In genomic region chr7:133641436-133641835, GRCh38 we compare ENCODE assay signal across 20 cellular contexts.
A peak's percentile ranks its signal among the peaks of the same experiment; 100 is the strongest.
DNase-seq lines count a peak whose midpoint lies in the region; ATAC-seq, FAIRE-seq and TF ChIP-seq lines count a peak whose summit lies in the region.
"Had no signal": no experiment of that assay in that cellular context is flagged by ENCODE, and none has a peak within 500 bp of the region (broad histone marks: within the 10 kb centered on the region; RNA-seq: fewer than 3 reads in every experiment).

No MANE protein-coding gene starts in this region.

- POLR2A ChIA-PET in HepG2 (lab: Yijun Ruan, JAX), result no interaction called here

- H3K4me3 ChIP-seq in HepG2 (replicated peaks in 1 of 3; ENCODE audit: insufficient read depth in 1 of 3, low read depth in 2 of 3, low read length in 3 of 3) (no peak overlapping the region), right lobe of liver (no peak overlapping the region), MM.1S (ENCODE audit: low read length) (no peak overlapping the region), endodermal cell (ENCODE audit: low read length) (no peak overlapping the region)
- H3K4me3 ChIP-seq: PC-9, SK-N-MC had no signal

- TF ChIP-seq EP300 in HepG2 (IDR thresholded peaks at IDR 0.05; ENCODE audit: low read depth in 2 of 2, low read length in 2 of 2), result no peak
- TF ChIP-seq EP300 in HepG2 (CRISPR knock-in tag; IDR thresholded peaks at IDR 0.05; ENCODE audit: borderline replicate concordance), result no peak

- no peak for TF ChIP-seq RAD21 in HepG2 (CRISPR knock-in tag; IDR thresholded peaks at IDR 0.05)

- H3K9ac ChIP-seq in HepG2 (ENCODE audit: insufficient read depth, low read depth, low read length) (no peak overlapping the region), MM.1S (ENCODE audit: low read length) (no peak overlapping the region), endodermal cell (ENCODE audit: extremely low read depth, low read length, poor library complexity, severe bottlenecking) (no peak overlapping the region)

- H3K27me3 Mint-ChIP-seq in endodermal cell (ENCODE audit: insufficient read depth), result no peaks in the 10 kb centered on the region
- H3K27me3 Mint-ChIP-seq: CD4-positive, alpha-beta T cell had no signal

- H3K4me1 Mint-ChIP-seq in endodermal cell, result peaks cover 12% of the 10 kb centered on the region

- H3K36me3 ChIP-seq in HepG2 (replicated peaks in 1 of 2; ENCODE audit: control insufficient read depth in 1 of 2, insufficient read depth in 2 of 2, low read length in 2 of 2) (no peaks in the 10 kb centered on the region), right lobe of liver (no peaks in the 10 kb centered on the region), MM.1S (replicated peaks; ENCODE audit: insufficient read depth, low read length) (no peaks in the 10 kb centered on the region), endodermal cell (ENCODE audit: control insufficient read depth, insufficient read depth, low read length) (no peaks in the 10 kb centered on the region)

- no peak overlapping the region for H3K27ac Mint-ChIP-seq in endodermal cell
- H3K27ac Mint-ChIP-seq: CD4-positive, alpha-beta T cell had no signal

- no peak overlapping the region for H3K4me3 Mint-ChIP-seq in endodermal cell
- H3K4me3 Mint-ChIP-seq: CD4-positive, alpha-beta T cell had no signal

- H3K4me1 ChIP-seq in HepG2 (ENCODE audit: insufficient read depth, low read length) (no peaks in the 10 kb centered on the region), right lobe of liver (no peaks in the 10 kb centered on the region), MM.1S (ENCODE audit: low read length) (no peaks in the 10 kb centered on the region), endodermal cell (ENCODE audit: control insufficient read depth, insufficient read depth, low read length) (no peaks in the 10 kb centered on the region)

- FAIRE-seq in HepG2 (lab: Jason Lieb, UNC), result no peak

- DNase-seq in HepG2 (ENCODE audit: low spot score) (no peak), right lobe of liver (no peak), MM.1S (no peak), endodermal cell (no peak), left lobe of liver (ENCODE audit: low spot score) (no peak), DMS 273 treated with DMSO at 0.1 percent for 48 hours (lab: John Stamatoyannopoulos, UW) (no peak)
- DNase-seq: AML-193; Calu3; CD4-positive, alpha-beta T cell; GF-D8; GOT3; NCI-H1048; NCI-H146; NCI-H2081 treated with DMSO at 0.1 percent for 48 hours; NCI-H226; NCI-H526 treated with DMSO at 0.1 percent for 48 hours; PC-9 had no signal

- WGBS in HepG2 (ENCODE audit: low lambda C conversion rate), result 98% methylated on average over 2 of the region's 2 CpGs
- 86% methylated on average over 2 of the region's 2 CpGs for WGBS in right lobe of liver (ENCODE audit: insufficient coverage, low coverage, low lambda C conversion rate, missing lambda C conversion rate)
- WGBS in endodermal cell (ENCODE audit: insufficient coverage in 1 of 2, insufficient read length in 1 of 2), 2 experiments, result 91 to 100% methylated on average over 1 of the region's 2 CpGs

- H3K79me2 ChIP-seq in HepG2 (ENCODE audit: insufficient read depth, low read length) (no peaks in the 10 kb centered on the region), MM.1S (ENCODE audit: low read length) (no peaks in the 10 kb centered on the region)

- H4K20me1 ChIP-seq in HepG2 (ENCODE audit: insufficient read depth, low read length), result no peaks in the 10 kb centered on the region
- H4K20me1 ChIP-seq in MM.1S (ENCODE audit: insufficient read depth, low read length), result no peaks in the 10 kb centered on the region

- H3K9me3 Mint-ChIP-seq in endodermal cell, result peaks cover 3% of the 10 kb centered on the region

- BruUV-seq in HepG2 (replicated peaks; lab: Mats Ljungman, UMichigan), result no TSS peak

- TF ChIP-seq CTCF in HepG2 (CRISPR knock-in tag; IDR thresholded peaks at IDR 0.05), result no peak
- TF ChIP-seq CTCF in right lobe of liver (IDR thresholded peaks at IDR 0.05), result no peak
- TF ChIP-seq CTCF in MM.1S (IDR thresholded peaks at IDR 0.05; ENCODE audit: low read length), result peak; percentile 14; the same call in 1 of the 2 replicates
- peak; percentile 62 for TF ChIP-seq CTCF in endodermal cell (conservative IDR thresholded peaks at IDR 0.05)

- TF ChIP-seq POLR2A in HepG2 (IDR thresholded peaks at IDR 0.05; ENCODE audit: insufficient read depth in 1 of 2, low read depth in 2 of 2, low read length in 2 of 2) (no peak), right lobe of liver (IDR thresholded peaks at IDR 0.05) (no peak)

- H3K27me3 ChIP-seq in HepG2 (ENCODE audit: control insufficient read depth in 1 of 2, insufficient read depth in 2 of 2, low read length in 2 of 2) (no peaks in the 10 kb centered on the region), right lobe of liver (no peaks in the 10 kb centered on the region), MM.1S (replicated peaks; ENCODE audit: insufficient read depth, low read length) (no peaks in the 10 kb centered on the region), endodermal cell (ENCODE audit: control insufficient read depth, insufficient read depth, low read length, poor library complexity, severe bottlenecking) (no peaks in the 10 kb centered on the region)

- intact Hi-C loops in HepG2 (cut with micrococcal nuclease; ENCODE audit: unreplicated experiment) (no loop called here), right lobe of liver (cut with DNase I) (no loop called here)

- ATAC-seq in HepG2, result no peak
- no peak for ATAC-seq in right lobe of liver
- no peak for ATAC-seq in HG03175 (IDR thresholded peaks at IDR 0.05; ENCODE audit: unreplicated experiment)
- ATAC-seq in left lobe of liver, result no peak
- ATAC-seq: Right ventricle myocardium inferior had no signal

- CTCF ChIA-PET in HepG2 (lab: Yijun Ruan, JAX; ENCODE audit: low intra/inter-chr PET ratio, low total read pairs), result no interaction called here

- H3K27ac ChIP-seq in HepG2 (ENCODE audit: extremely low read length, insufficient read depth, low read length) (no peak overlapping the region), right lobe of liver (no peak overlapping the region), MM.1S (ENCODE audit: low read length) (no peak overlapping the region), endodermal cell (ENCODE audit: low read depth, low read length) (no peak overlapping the region)
- H3K27ac ChIP-seq: PC-9, SK-N-MC had no signal

- H3K9me3 ChIP-seq in HepG2 (ENCODE audit: low read length), result no peaks in the 10 kb centered on the region
- H3K9me3 ChIP-seq in right lobe of liver, result no peaks in the 10 kb centered on the region
- H3K9me3 ChIP-seq in MM.1S (replicated peaks; ENCODE audit: insufficient read depth, low read length), result no peaks in the 10 kb centered on the region
- H3K9me3 ChIP-seq in endodermal cell (ENCODE audit: control insufficient read depth, low read length), result no peaks in the 10 kb centered on the region

- no peaks in the 10 kb centered on the region for H3F3A ChIP-seq in MM.1S (ENCODE audit: insufficient read depth, low read length)

- in situ Hi-C loops in HepG2 (cut with HindIII; ENCODE audit: extremely low pct_ligation_motif_present, low pct_unique_long_range_greater_than_20kb), result no loop called here

- H3K4me2 ChIP-seq in HepG2 (ENCODE audit: low read depth, low read length) (no peak overlapping the region), MM.1S (ENCODE audit: low read depth, low read length) (no peak overlapping the region)
- H3K4me2 ChIP-seq: PC-9 had no signal

- H3K9me2 ChIP-seq in MM.1S (replicated peaks; ENCODE audit: insufficient read depth, low read length), result no peaks in the 10 kb centered on the region

- H2AFZ ChIP-seq in HepG2 (ENCODE audit: low read length) (no peak overlapping the region), MM.1S (ENCODE audit: low read length) (no peak overlapping the region)
- H2AFZ ChIP-seq: PC-9 had no signal

- peaks cover 7% of the 10 kb centered on the region for H3K36me3 Mint-ChIP-seq in endodermal cell (ENCODE audit: low read depth)

TF ChIP-seq in HepG2, 621 proteins besides CTCF, POLR2A, EP300 and RAD21 (continues in another document):
- TF ChIP-seq ZNF3 (CRISPR knock-in tag; IDR thresholded peaks at IDR 0.05) (no peak), MIER2 (CRISPR knock-in tag; IDR thresholded peaks at IDR 0.05) (peak; percentile 70), TEAD2 (CRISPR knock-in tag; IDR thresholded peaks at IDR 0.05) (no peak), KDM3A (CRISPR knock-in tag; IDR thresholded peaks at IDR 0.05; ENCODE audit: low read depth) (no peak), ZFP62 (CRISPR knock-in tag; IDR thresholded peaks at IDR 0.05) (no peak), GMEB1 (CRISPR knock-in tag; IDR thresholded peaks at IDR 0.05; ENCODE audit: borderline replicate concordance) (no peak)

Comparison
In these comparisons a context has a peak if more than half of its experiments do, and no peak if none do; other contexts are left out.
1. CTCF ChIP-seq: peak in MM.1S (single experiment) and endodermal cell (single experiment); none in HepG2 (single experiment) and right lobe of liver (0 of 4).